8 cellular contexts compared by ENCODE assay signal in genomic region chr13:42594577-42595571, GRCh38. TPM values are rescaled to one million over a fixed set of nuclear protein-coding genes. Genes with fewer than 3 reads are reported as not detected.
A peak's percentile ranks its signal among the peaks of the same experiment; 100 is the strongest.
DNase-seq lines count a peak whose midpoint lies in the region; ATAC-seq and TF ChIP-seq lines count a peak whose summit lies in the region.

No MANE protein-coding gene starts in this region.

- POLR2A ChIA-PET in RWPE1 (lab: Yijun Ruan, JAX; ENCODE audit: low non-redundant PET): no interaction called here

- no peak overlapping the region for H3K4me3 ChIP-seq in prostate gland

- CTCF ChIA-PET in RWPE1 (lab: Yijun Ruan, JAX): interaction anchor here (0.6 to 0.7 kb wide), 7 partner anchors 11 to 1788 kb away, joined by 3 to 4 read pairs (median 3); no protein-coding TSS in a partner anchor

- 33% methylated on average over 10 of the region's 10 CpGs for WGBS in prostate gland

- H3K27ac ChIP-seq in RWPE1 (no peak overlapping the region), prostate gland (no peak overlapping the region)

- no peaks in the 10 kb centered on the region for H3K36me3 ChIP-seq in prostate gland

- DNase-seq in Right ventricle myocardium inferior (ENCODE audit: missing footprints): no peak
- DNase-seq in cardiac septum (ENCODE audit: low spot score): no peak
- DNase-seq in RWPE1 (ENCODE audit: low spot score): peak; percentile 71
- DNase-seq in activated naive CD4-positive, alpha-beta T cell treated with anti-CD3 and anti-CD28 coated beads, Interleukin-2, amount 50 U/mL, for 16 hours: peak; percentile 34
- peak; percentile 18 to 86 (median 61) for DNase-seq in head of caudate nucleus
- DNase-seq in prostate gland (ENCODE audit: low spot score): peak; percentile 46

- no peaks in the 10 kb centered on the region for H3K9me3 ChIP-seq in prostate gland

- intact Hi-C loops in Right ventricle myocardium inferior (cut with DNase I): loop anchor here (10.0 kb wide), 2 partner anchors 540 to 1210 kb away; no protein-coding TSS in a partner anchor
- intact Hi-C loops in cardiac septum (cut with DNase I): loop anchor here (10.0 kb wide), 1 partner anchor 540 kb away; no protein-coding TSS in a partner anchor
- intact Hi-C loops in head of caudate nucleus (cut with DNase I): no loop called here
- intact Hi-C loops in prostate gland (cut with DNase I): loop anchor here (5.0 to 10.0 kb wide), 2 partner anchors 1210 to 1282 kb away; partner anchors contain the start of genes CCDC122 and LACC1

- H3K27me3 ChIP-seq in prostate gland (replicated peaks; ENCODE audit: insufficient read depth): no peaks in the 10 kb centered on the region

- H3K4me1 ChIP-seq in prostate gland (replicated peaks): no peaks in the 10 kb centered on the region

- no peak for TF ChIP-seq POLR2A in prostate gland (IDR thresholded peaks at IDR 0.05)

- peak; percentile 74 for TF ChIP-seq CTCF in LNCAP (IDR thresholded peaks at IDR 0.05)
- TF ChIP-seq CTCF in RWPE1 (conservative IDR thresholded peaks at IDR 0.05; ENCODE audit: low read depth): peak; percentile 81
- TF ChIP-seq CTCF in prostate gland (IDR thresholded peaks at IDR 0.05): peak; percentile 62 to 78 (median 66)

- peak; percentile 56 for ATAC-seq in Right ventricle myocardium inferior
- no peak for ATAC-seq in GM19397 (IDR thresholded peaks at IDR 0.05; ENCODE audit: unreplicated experiment)

RNA-seq across cellular contexts. Expression of gene TNFSF11, which starts 20.9 kb away (rescaled TPM):
- total RNA-seq in Right ventricle myocardium inferior: not detected
- total RNA-seq in cardiac septum: not detected
- total RNA-seq in prostate gland: 1 to 10 TPM in 1 of 2 donors, not detected in 1; 1.2 TPM

Comparison
In these comparisons a context has a peak if more than half of its experiments do, and no peak if none do; other contexts are left out.
1. DNase-seq: peak in RWPE1 (single experiment), activated naive CD4-positive, alpha-beta T cell treated with anti-CD3 and anti-CD28 coated beads, Interleukin-2, amount 50 U/mL, for 16 hours (single experiment), head of caudate nucleus (42 of 42) and prostate gland (single experiment); none in Right ventricle myocardium inferior (single experiment) and cardiac septum (single experiment).
2. Peak in every context shown above with its lines, with median percentiles within 50 percentile points of each other: CTCF ChIP-seq.